ENCODE assay signal across 22 cellular contexts in the genomic region with DNA sequence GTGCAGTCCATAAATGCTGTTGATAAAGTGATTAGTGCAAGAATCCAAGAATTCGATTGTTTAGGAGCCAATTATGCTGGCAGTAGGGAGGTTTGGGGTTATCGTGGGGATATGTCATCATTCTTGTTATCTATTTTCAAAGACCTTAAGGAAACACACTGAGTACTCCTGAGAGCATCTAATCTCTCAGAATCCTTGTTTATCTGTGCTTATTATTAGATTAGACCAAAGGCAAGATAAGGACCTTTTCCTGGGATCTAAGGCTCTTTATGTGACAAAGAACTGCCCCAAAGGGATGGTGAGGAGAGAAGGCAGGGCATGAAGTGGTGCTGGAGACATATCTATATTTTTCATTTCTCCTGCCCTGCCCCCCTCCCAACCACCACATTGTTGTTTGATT.
DNase-seq lines count a peak whose midpoint lies in the region; ATAC-seq, FAIRE-seq and TF ChIP-seq lines count a peak whose summit lies in the region.
"Had no signal": no experiment of that assay in that cellular context is flagged by ENCODE, and none has a peak within 500 bp of the region (broad histone marks: within the 10 kb centered on the region; RNA-seq: fewer than 3 reads in every experiment).

No MANE protein-coding gene starts in this region.

- TF ChIP-seq CTCF in D721Med (IDR thresholded peaks at IDR 0.05; ENCODE audit: insufficient read depth, missing control alignments) (no peak), dorsolateral prefrontal cortex (IDR thresholded peaks at IDR 0.05 in 54 of 56, conservative IDR thresholded peaks at IDR 0.05 in 2 of 56; ENCODE audit: low read depth in 1 of 56, partially characterized antibody in 56 of 56) (no peak), hepatocyte (IDR thresholded peaks at IDR 0.05; ENCODE audit: poor library complexity) (no peak), heart right ventricle (IDR thresholded peaks at IDR 0.05) (no peak)

- H2AFZ ChIP-seq in hepatocyte, result no peak overlapping the region

- H3K4me3 ChIP-seq in dorsolateral prefrontal cortex (no peak overlapping the region), hepatocyte (no peak overlapping the region), heart right ventricle (no peak overlapping the region)
- H3K4me3 ChIP-seq: K562 had no signal

- H3K9me3 ChIP-seq in hepatocyte (ENCODE audit: low read depth) (no peaks in the 10 kb centered on the region), heart right ventricle (peaks cover 0 to 14% (median 0%) of the 10 kb centered on the region in 11 donors)
- H3K9me3 ChIP-seq: BE2C had no signal

- H3K36me3 ChIP-seq in hepatocyte (replicated peaks; ENCODE audit: insufficient read depth, low read depth) (no peaks in the 10 kb centered on the region), heart right ventricle (no peaks in the 10 kb centered on the region)
- H3K36me3 ChIP-seq: BE2C had no signal

- ATAC-seq in heart right ventricle, result no peak
- ATAC-seq: K562 had no signal

- intact Hi-C loops in dorsolateral prefrontal cortex (cut with DNase I) (no loop called here), heart right ventricle (cut with DNase I) (no loop called here)

- peak overlapping the region; percentile 46 for H3K4me2 ChIP-seq in hepatocyte

- DNase-seq in D721Med (ENCODE audit: insufficient read length, low spot score) (no peak), NCI-H82 treated with DMSO at 0.1 percent for 48 hours (lab: John Stamatoyannopoulos, UW; ENCODE audit: unreplicated experiment) (peak; percentile 33), dorsolateral prefrontal cortex (no peak), hepatocyte (ENCODE audit: low spot score) (no peak), SIG-M5 (lab: John Stamatoyannopoulos, UW) (no peak), heart right ventricle (no peak), H4 (ENCODE audit: low spot score) (no peak)
- DNase-seq in stimulated activated CD4-positive, alpha-beta T cell treated with anti-CD3 and anti-CD28 coated beads, Interleukin-2, amount 100 ng/mL, for 24 hours, result no peak
- DNase-seq: 8988T; ACHN; BE2C; CD8-positive, alpha-beta memory T cell; DND-41; GOT3; Kasumi-1; NCI-H1436 treated with DMSO at 0.1 percent for 48 hours; NCI-H1930; NCI-H2107 had no signal

- FAIRE-seq in D721Med (lab: Jason Lieb, UNC), result peak; percentile 91
- FAIRE-seq: GM19239, HTR-8/SVneo, K562, RCC 7860 had no signal

- peaks cover 17% of the 10 kb centered on the region for H3K4me1 ChIP-seq in hepatocyte (ENCODE audit: insufficient read depth)
- peaks cover 0 to 53% (median 13%) of the 10 kb centered on the region in 9 donors for H3K4me1 ChIP-seq in heart right ventricle

- H3K27ac ChIP-seq in dorsolateral prefrontal cortex (peak overlapping the region in 41 of 59 donors; percentile 1 to 79 (median 59)), hepatocyte (peak overlapping the region; percentile 41), heart right ventricle (peak overlapping the region in 1 of 10 donors; percentile 6)

- no peaks in the 10 kb centered on the region for H3K9me2 ChIP-seq in hepatocyte (replicated peaks; ENCODE audit: insufficient read depth)

- no peaks in the 10 kb centered on the region for H3K79me2 ChIP-seq in hepatocyte

- no peaks in the 10 kb centered on the region for H4K20me1 ChIP-seq in hepatocyte (ENCODE audit: insufficient read depth, poor library complexity, severe bottlenecking)

- peaks cover 0 to 17% (median 0%) of the 10 kb centered on the region in 45 donors for H3K27me3 ChIP-seq in dorsolateral prefrontal cortex
- H3K27me3 ChIP-seq in hepatocyte, result peaks cover 5% of the 10 kb centered on the region
- no peaks in the 10 kb centered on the region for H3K27me3 ChIP-seq in heart right ventricle
- H3K27me3 ChIP-seq: BE2C had no signal

- WGBS in hepatocyte (ENCODE audit: low lambda C conversion rate, missing lambda C conversion rate), result 17% methylated on average over 2 of the region's 2 CpGs
- 65 to 75% methylated on average over 2 of the region's 2 CpGs for WGBS in heart right ventricle, 2 donors
